18 cellular contexts compared by ENCODE assay signal in genomic region chr6:46998436-46999017, GRCh38.
DNase-seq lines count a peak whose midpoint lies in the region.
"Had no signal": no experiment of that assay in that cellular context is flagged by ENCODE, and none has a peak within 500 bp of the region (broad histone marks: within the 10 kb centered on the region; RNA-seq: fewer than 3 reads in every experiment).

No MANE protein-coding gene starts in this region.

- DNase-seq in EH (ENCODE audit: low read depth) (peak; percentile 36), NCI-H526 treated with DMSO at 0.1 percent for 48 hours (lab: John Stamatoyannopoulos, UW) (peak; percentile 63), astrocyte of the hippocampus (ENCODE audit: low read depth, low spot score) (peak; percentile 61), kidney tubule cell (ENCODE audit: low spot score) (peak; percentile 39), T-helper 2 cell (no peak), NCI-H1930 (lab: John Stamatoyannopoulos, UW) (no peak)
- DNase-seq in stimulated activated CD4-positive, alpha-beta T cell treated with anti-CD3 and anti-CD28 coated beads, Interleukin-4, amount 100 ng/mL, for 4 hours: no peak
- no peak for DNase-seq in activated CD4-positive, CD25-positive, alpha-beta regulatory T cell (lab: John Stamatoyannopoulos, UW)
- DNase-seq: CD8-positive, alpha-beta memory T cell; DND-41; GF-D8; MG63; NCI-H1105 treated with DMSO at 0.1 percent for 48 hours; NCI-H1694 treated with DMSO at 0.1 percent for 48 hours; NCI-H446; NCI-H774; Peyer's patch; Right ventricle myocardium superior had no signal

Comparison
In these comparisons a context has a peak if more than half of its experiments do, and no peak if none do; other contexts are left out.
1. DNase-seq: peak in EH (single experiment), NCI-H526 treated with DMSO at 0.1 percent for 48 hours (single experiment), astrocyte of the hippocampus (single experiment) and kidney tubule cell (single experiment); none in stimulated activated CD4-positive, alpha-beta T cell treated with anti-CD3 and anti-CD28 coated beads, Interleukin-4, amount 100 ng/mL, for 4 hours (0 of 2), T-helper 2 cell (0 of 5), activated CD4-positive, CD25-positive, alpha-beta regulatory T cell (0 of 4) and NCI-H1930 (0 of 2).